ENCODE assay signal across 13 cellular contexts in the genomic region with DNA sequence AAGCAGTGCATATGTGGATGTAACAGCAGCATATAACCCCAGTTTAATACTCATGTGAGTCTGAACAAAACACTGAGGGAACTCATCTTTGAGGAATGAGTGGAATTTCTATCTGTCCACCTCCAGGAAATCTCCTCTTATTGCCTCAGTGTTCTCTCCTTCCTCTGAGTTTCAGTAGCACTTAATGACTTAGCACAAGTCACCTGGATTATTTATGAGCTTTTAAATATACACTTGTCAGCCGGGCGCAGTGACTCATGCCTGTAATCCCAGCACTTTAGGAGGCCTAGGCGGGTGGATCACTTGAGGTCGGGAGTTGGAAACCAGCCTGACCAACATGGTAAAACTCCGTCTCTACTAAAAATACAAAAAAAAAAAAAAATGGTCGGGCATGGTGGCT. TPM values are rescaled to one million over a fixed set of nuclear protein-coding genes. Genes with fewer than 3 reads are reported as not detected.
DNase-seq lines count a peak whose midpoint lies in the region; ATAC-seq, FAIRE-seq and TF ChIP-seq lines count a peak whose summit lies in the region.
"Had no signal": no experiment of that assay in that cellular context is flagged by ENCODE, and none has a peak within 500 bp of the region (broad histone marks: within the 10 kb centered on the region; RNA-seq: fewer than 3 reads in every experiment).

No MANE protein-coding gene starts in this region.

- WGBS in A549 (ENCODE audit: missing lambda C conversion rate) = 4% methylated on average over 6 of the region's 6 CpGs
- 36% methylated on average over 6 of the region's 6 CpGs for WGBS in hepatocyte (ENCODE audit: low lambda C conversion rate, missing lambda C conversion rate)

- TF ChIP-seq POLR2A in A549 (IDR thresholded peaks at IDR 0.05; ENCODE audit: low read length) = no peak

- TF ChIP-seq EP300 in A549 (IDR thresholded peaks at IDR 0.05) = peak in 1 of 2 experiments; percentile 50; a peak in 1 of 5 replicates

- in situ Hi-C loops in GM13976 (cut with MboI; ENCODE audit: low sequenced_read_pairs, unreplicated experiment) = no loop called here

- H3K27me3 ChIP-seq in WERI-Rb-1 (ENCODE audit: insufficient read depth, low read depth, severe bottlenecking) = no peaks in the 10 kb centered on the region
- H3K27me3 ChIP-seq in hepatocyte = peaks cover 7% of the 10 kb centered on the region
- H3K27me3 ChIP-seq: tibial nerve had no signal

- peaks cover 33% of the 10 kb centered on the region for H3K4me1 ChIP-seq in A549
- peaks cover 12% of the 10 kb centered on the region for H3K4me1 ChIP-seq in hepatocyte (ENCODE audit: insufficient read depth)

- FAIRE-seq in A549 (lab: Jason Lieb, UNC) = no peak

- CTCF ChIA-PET in A549 (lab: Yijun Ruan, JAX) (interaction anchor here (1.0 to 24.7 kb wide), 3 partner anchors 14 to 154 kb away, joined by 3 to 554 read pairs (median 143); partner anchors contain the start of gene PPA1), HEK293T (lab: Yijun Ruan, JAX) (interaction anchor here (0.6 to 1.0 kb wide), 3 partner anchors 26 to 262 kb away, joined by 3 to 5 read pairs (median 4); partner anchors contain the start of gene EIF4EBP2)

- peak overlapping the region; percentile 54 for H3K4me2 ChIP-seq in A549
- no peak overlapping the region for H3K4me2 ChIP-seq in hepatocyte

- H3K79me2 ChIP-seq in hepatocyte = no peaks in the 10 kb centered on the region

- no peaks in the 10 kb centered on the region for H3K9me2 ChIP-seq in hepatocyte (replicated peaks; ENCODE audit: insufficient read depth)

- no peak overlapping the region for H2AFZ ChIP-seq in hepatocyte

- DNase-seq in A549 (ENCODE audit: low read depth in 1 of 2, low spot score in 1 of 2) (peak; percentile 49 to 81), HEK293T (ENCODE audit: extremely low spot score) (no peak), WERI-Rb-1 (peak; percentile 75), hepatocyte (ENCODE audit: low spot score) (peak; percentile 71), NCI-H1930 (lab: John Stamatoyannopoulos, UW) (no peak), GM13976 (ENCODE audit: low spot score) (no peak)
- DNase-seq in activated naive CD4-positive, alpha-beta T cell treated with Interleukin-2 at 50 U/mL for 16 hours = no peak
- DNase-seq: cortex of kidney; SHP77 treated with DMSO at 0.1 percent for 48 hours; stimulated activated CD4-positive, alpha-beta T cell treated with anti-CD3 and anti-CD28 coated beads, Interleukin-2, amount 100 ng/mL, for 24 hours had no signal

- H3K27ac ChIP-seq in A549 (peak overlapping the region; percentile 72 to 78), WERI-Rb-1 (peak overlapping the region; percentile 73), hepatocyte (peak overlapping the region; percentile 49)
- H3K27ac ChIP-seq: tibial nerve had no signal

- TF ChIP-seq CTCF in A549 (IDR thresholded peaks at IDR 0.05) = no peak
- no peak for TF ChIP-seq CTCF in WERI-Rb-1 (IDR thresholded peaks at IDR 0.05; ENCODE audit: low read depth, low read length)
- no peak for TF ChIP-seq CTCF in hepatocyte (IDR thresholded peaks at IDR 0.05; ENCODE audit: poor library complexity)
- no peak for TF ChIP-seq CTCF in GM13976 (IDR thresholded peaks at IDR 0.05; ENCODE audit: borderline replicate concordance, control extremely low read depth, extremely low read depth, insufficient read depth, missing control alignments)

- ATAC-seq in A549 (peak; percentile 32 to 39; a peak in 5 of 6 replicates), GM21528 (IDR thresholded peaks at IDR 0.05; ENCODE audit: low FRiP score, unreplicated experiment) (no peak)

- POLR2A ChIA-PET in A549 (lab: Yijun Ruan, JAX) = interaction anchor here (0.7 to 1.3 kb wide), 4 partner anchors 9 to 232 kb away, joined by 3 to 5 read pairs (median 4); partner anchors contain the start of genes PPA1 and TYSND1
- POLR2A ChIA-PET in HEK293T (lab: Yijun Ruan, JAX) = interaction anchor here (0.8 to 1.3 kb wide), 3 partner anchors 24 to 232 kb away, joined by 3 to 4 read pairs (median 3); partner anchors contain the start of genes EIF4EBP2 and TYSND1

- TF ChIP-seq RAD21 in A549 (conservative IDR thresholded peaks at IDR 0.05 in 1 of 2, IDR thresholded peaks at IDR 0.05 in 1 of 2) = no peak

- peaks cover 17% of the 10 kb centered on the region for H3K36me3 ChIP-seq in WERI-Rb-1
- no peaks in the 10 kb centered on the region for H3K36me3 ChIP-seq in hepatocyte (replicated peaks; ENCODE audit: insufficient read depth, low read depth)

- no peaks in the 10 kb centered on the region for H3K9me3 ChIP-seq in A549
- peaks cover 5% of the 10 kb centered on the region for H3K9me3 ChIP-seq in WERI-Rb-1 (ENCODE audit: severe bottlenecking)
- H3K9me3 ChIP-seq in hepatocyte (ENCODE audit: low read depth) = no peaks in the 10 kb centered on the region

- no peak overlapping the region for H3K4me3 ChIP-seq in A549
- H3K4me3 ChIP-seq in WERI-Rb-1 (ENCODE audit: low read depth, low read length) = no peak overlapping the region
- no peak overlapping the region for H3K4me3 ChIP-seq in hepatocyte
- H3K4me3 ChIP-seq: lung, tibial nerve had no signal

- H4K20me1 ChIP-seq in hepatocyte (ENCODE audit: insufficient read depth, poor library complexity, severe bottlenecking) = no peaks in the 10 kb centered on the region

TF ChIP-seq in A549, 52 proteins besides CTCF, POLR2A, EP300 and RAD21 (continues in another document):
- TF ChIP-seq FOSL2 (IDR thresholded peaks at IDR 0.05) (peak; percentile 60), FOSL2 (CRISPR knock-in tag; IDR thresholded peaks at IDR 0.05) (peak; percentile 87), CHD4 (IDR thresholded peaks at IDR 0.05; ENCODE audit: borderline replicate concordance) (no peak)
- TF ChIP-seq, protein P1, sequence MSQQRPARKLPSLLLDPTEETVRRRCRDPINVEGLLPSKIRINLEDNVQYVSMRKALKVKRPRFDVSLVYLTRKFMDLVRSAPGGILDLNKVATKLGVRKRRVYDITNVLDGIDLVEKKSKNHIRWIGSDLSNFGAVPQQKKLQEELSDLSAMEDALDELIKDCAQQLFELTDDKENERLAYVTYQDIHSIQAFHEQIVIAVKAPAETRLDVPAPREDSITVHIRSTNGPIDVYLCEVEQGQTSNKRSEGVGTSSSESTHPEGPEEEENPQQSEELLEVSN (IDR thresholded peaks at IDR 0.05; ENCODE audit: borderline replicate concordance, low read depth) = no peak

TF ChIP-seq in HEK293T, 16 proteins besides CTCF, POLR2A, EP300 and RAD21:
- TF ChIP-seq PKNOX1 (IDR thresholded peaks at IDR 0.05) = peak; percentile 94
- no peak for TF ChIP-seq ELF4 (IDR thresholded peaks at IDR 0.05)
- TF ChIP-seq BHLHE40 (IDR thresholded peaks at IDR 0.05; ENCODE audit: borderline replicate concordance) = no peak

RNA-seq across cellular contexts. Expression of gene LRRC20, which starts 4.3 kb away (rescaled TPM):
- 16.5 and 19.6 TPM in 2 replicates for polyA plus RNA-seq in A549 (2011; rRNA removed)
- 41.6 and 54.1 TPM in 2 replicates for polyA plus RNA-seq in A549 (2012; cell fraction: cytosol; rRNA removed)
- polyA plus RNA-seq in A549 (2012; cell fraction: nucleus; rRNA removed) = 53.3 and 53.9 TPM in 2 replicates
- polyA plus RNA-seq in A549 (2017; fragmentation: RNase III; extraction: RNeasy Plus Mini Kit Qiagen cat#74134 plus additional on column Dnase treatment) = 19.0 to 22.1 TPM (median 20.7 TPM) in 3 replicates
- polyA minus RNA-seq in A549 (2011; rRNA and poly(A)+ RNA removed) = 14.3 and 18.8 TPM in 2 replicates
- total RNA-seq in hepatocyte = 7.2 and 8.2 TPM in 2 replicates
- 3.0 and 4.0 TPM in 2 replicates for polyA plus RNA-seq in hepatocyte

RNA-seq across cellular contexts. Expression of gene EIF4EBP2, which starts 25.8 kb away (rescaled TPM):
- polyA plus RNA-seq in A549 (2011; rRNA removed) = 15.4 and 17.7 TPM in 2 replicates
- 3.5 and 4.7 TPM in 2 replicates for polyA plus RNA-seq in A549 (2012; cell fraction: cytosol; rRNA removed)
- 2.0 and 3.7 TPM in 2 replicates for polyA plus RNA-seq in A549 (2012; cell fraction: nucleus; rRNA removed)
- polyA plus RNA-seq in A549 (2017; fragmentation: RNase III; extraction: RNeasy Plus Mini Kit Qiagen cat#74134 plus additional on column Dnase treatment) = 12.2 to 13.0 TPM (median 12.2 TPM) in 3 replicates
- polyA minus RNA-seq in A549 (2011; rRNA and poly(A)+ RNA removed) = 19.4 and 19.8 TPM in 2 replicates
- 75.1 and 77.1 TPM in 2 replicates for total RNA-seq in hepatocyte
- 37.4 and 43.1 TPM in 2 replicates for polyA plus RNA-seq in hepatocyte

Comparison
In these comparisons a context has a peak if more than half of its experiments do, and no peak if none do; other contexts are left out.
1. DNase-seq: peak in A549 (2 of 2), WERI-Rb-1 (single experiment) and hepatocyte (single experiment); none in HEK293T (single experiment), NCI-H1930 (0 of 2), GM13976 (single experiment) and activated naive CD4-positive, alpha-beta T cell treated with Interleukin-2 at 50 U/mL for 16 hours (single experiment).
2. Peak in every context shown above with its lines, with median percentiles within 50 percentile points of each other: H3K27ac ChIP-seq.